In genomic region chr16:54507091-54507490, GRCh38 we compare ENCODE assay signal across 25 cellular contexts.
DNase-seq lines count a peak whose midpoint lies in the region; ATAC-seq lines count a peak whose summit lies in the region.
"Had no signal": no experiment of that assay in that cellular context is flagged by ENCODE, and none has a peak within 500 bp of the region (broad histone marks: within the 10 kb centered on the region; RNA-seq: fewer than 3 reads in every experiment).

No MANE protein-coding gene starts in this region.

- WGBS in mesodermal cell (ENCODE audit: insufficient coverage in 2 of 2), 2 experiments: 62 to 76% methylated on average over 3 of the region's 5 CpGs

- H3K9me3 ChIP-seq in BLaER1 (no peaks in the 10 kb centered on the region), mesodermal cell (ENCODE audit: control insufficient read depth, low read length) (no peaks in the 10 kb centered on the region)
- H3K9me3 ChIP-seq: vagina had no signal

- H3K27me3 ChIP-seq in BLaER1: no peaks in the 10 kb centered on the region; the same call in 1 of the 2 replicates
- H3K27me3 ChIP-seq: vagina had no signal

- DNase-seq in NCI-H1092 treated with DMSO at 0.1 percent for 48 hours (lab: John Stamatoyannopoulos, UW) (peak; percentile 96), NCI-H748 treated with DMSO at 0.1 percent for 48 hours (lab: John Stamatoyannopoulos, UW) (peak; percentile 49), NCI-H526 treated with DMSO at 0.1 percent for 48 hours (lab: John Stamatoyannopoulos, UW) (no peak), SKM-1 treated with dmso at 0.1 percent for 144 hours (lab: John Stamatoyannopoulos, UW; ENCODE audit: unreplicated experiment) (no peak)
- DNase-seq: activated naive CD4-positive, alpha-beta T cell treated with Interleukin-2 at 50 U/mL for 16 hours; activated T-cell treated with anti-CD3 and anti-CD28 coated beads, Interleukin-2, amount 50 U/mL, for 4 hours; amniotic stem cell; CD8-positive, alpha-beta T cell; DMS53; foreskin fibroblast; hippocampal formation; left ventricle myocardium superior; MM.1S; NCI-H2029 treated with DMSO at 0.1 percent for 48 hours; OCI-M1; stimulated activated CD4-positive, alpha-beta T cell treated with anti-CD3 and anti-CD28 coated beads, Interleukin-2, amount 100 ng/mL, for 48 hours; stimulated activated naive B cell treated with anti-CD40 and anti-IgM and Interleukin-4, amounts not matched to agents 10 μg/mL and 1 μg/mL and 100 μg/mL, for 72 hours; SW 1271 had no signal

- H4K20me1 ChIP-seq in BLaER1: no peaks in the 10 kb centered on the region

- H3K4me3 ChIP-seq in BLaER1 (no peak overlapping the region), mesodermal cell (ENCODE audit: extremely low read depth, insufficient read depth, low read length, poor library complexity, severe bottlenecking) (no peak overlapping the region)
- H3K4me3 ChIP-seq: K562, smooth muscle cell, vagina had no signal

- H3K36me3 ChIP-seq in BLaER1 (no peaks in the 10 kb centered on the region), mesodermal cell (ENCODE audit: control insufficient read depth, insufficient read depth, low read length) (no peaks in the 10 kb centered on the region)
- H3K36me3 ChIP-seq: vagina had no signal

- H3K27ac ChIP-seq in BLaER1 (no peak overlapping the region), mesodermal cell (ENCODE audit: low read depth, low read length, severe bottlenecking) (peak overlapping the region; percentile 14)
- H3K27ac ChIP-seq: vagina had no signal

- H3K9ac ChIP-seq in BLaER1: no peak overlapping the region

- peaks cover 11% of the 10 kb centered on the region for H3K4me1 ChIP-seq in BLaER1
- H3K4me1 ChIP-seq in mesodermal cell (ENCODE audit: control insufficient read depth, insufficient read depth, low read length, poor library complexity, severe bottlenecking): peaks cover 13% of the 10 kb centered on the region

- H3K4me2 ChIP-seq in BLaER1: peak overlapping the region; percentile 9; the same call in 1 of the 2 replicates
- H3K4me2 ChIP-seq: smooth muscle cell had no signal

- ATAC-seq in HG03025 (IDR thresholded peaks at IDR 0.05; ENCODE audit: low FRiP score, unreplicated experiment): no peak
- ATAC-seq: activated CD4-positive, CD25-positive, alpha-beta regulatory T cell treated with anti-CD3 and anti-CD28 coated beads, Interleukin-2, amount 50 U/mL, for 24 hours; activated T-cell treated with anti-CD3 and anti-CD28 coated beads, Interleukin-2, amount 50 U/mL, for 4 hours; CD8-positive, alpha-beta T cell; K562; stimulated activated naive B cell treated with anti-CD40 and anti-IgM and Interleukin-4, amounts not matched to agents 10 μg/mL and 1 μg/mL and 100 μg/mL, for 72 hours had no signal

Comparison
In these comparisons a context has a peak if more than half of its experiments do, and no peak if none do; other contexts are left out.
1. DNase-seq: peak in NCI-H1092 treated with DMSO at 0.1 percent for 48 hours (single experiment) and NCI-H748 treated with DMSO at 0.1 percent for 48 hours (single experiment); none in NCI-H526 treated with DMSO at 0.1 percent for 48 hours (single experiment) and SKM-1 treated with dmso at 0.1 percent for 144 hours (single experiment).